17 cellular contexts compared by ENCODE assay signal in the genomic region with DNA sequence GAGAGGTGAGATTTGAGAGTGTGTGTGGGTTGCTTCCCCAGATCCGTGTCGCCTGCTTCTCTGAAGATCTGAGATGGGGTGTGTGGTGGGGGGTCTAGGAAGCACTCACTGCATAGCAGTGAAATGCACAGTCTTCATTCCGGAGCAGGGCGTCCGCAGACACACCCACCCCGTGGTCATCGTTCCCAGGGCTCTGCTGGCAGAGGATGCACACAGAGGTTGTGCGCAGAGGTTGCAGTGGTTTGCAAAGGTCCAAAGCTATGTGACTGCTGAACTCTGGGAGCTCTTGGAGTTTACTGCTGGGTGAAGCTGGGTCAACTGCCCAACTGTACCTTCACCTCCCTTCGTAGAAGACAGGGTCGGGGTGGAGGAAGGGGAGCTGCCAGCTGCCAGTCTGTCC.
DNase-seq lines count a peak whose midpoint lies in the region; ATAC-seq and TF ChIP-seq lines count a peak whose summit lies in the region.
"Had no signal": no experiment of that assay in that cellular context is flagged by ENCODE, and none has a peak within 500 bp of the region (broad histone marks: within the 10 kb centered on the region; RNA-seq: fewer than 3 reads in every experiment).

No MANE protein-coding gene starts in this region.

- no peak for ATAC-seq in Right ventricle myocardium inferior
- ATAC-seq in heart left ventricle: no peak
- no peak for ATAC-seq in PC-3

- no peak for TF ChIP-seq POLR2A in heart left ventricle (IDR thresholded peaks at IDR 0.05)

- H3K9me3 Mint-ChIP-seq in chondrocyte (ENCODE audit: low read depth): no peaks in the 10 kb centered on the region
- H3K9me3 Mint-ChIP-seq: CD4-positive, alpha-beta T cell had no signal

- no peak overlapping the region for H3K9ac ChIP-seq in PC-3 (ENCODE audit: low read length)
- H3K9ac ChIP-seq: GM23248 had no signal

- H3K4me2 ChIP-seq in PC-3 (ENCODE audit: low read length): no peak overlapping the region

- DNase-seq in Right ventricle myocardium inferior (ENCODE audit: missing footprints): peak; percentile 56
- no peak for DNase-seq in heart left ventricle
- DNase-seq in chondrocyte (ENCODE audit: low spot score): peak; percentile 71
- peak; percentile 49 for DNase-seq in posterior vena cava (ENCODE audit: low spot score)
- no peak for DNase-seq in NCI-H524 (lab: John Stamatoyannopoulos, UW)
- no peak for DNase-seq in PC-3
- no peak for DNase-seq in NCI-H748 treated with DMSO at 0.1 percent for 48 hours (lab: John Stamatoyannopoulos, UW)
- DNase-seq: C1 segment of cervical spinal cord; Calu3; CD4-positive, alpha-beta T cell; DMS 273 treated with DMSO at 0.1 percent for 48 hours; DMS79 treated with DMSO at 0.1 percent for 48 hours; EL; GM23248; H7; IMR-90 had no signal

- no peaks in the 10 kb centered on the region for H4K20me1 ChIP-seq in PC-3 (ENCODE audit: low read length)

- CTCF ChIA-PET in PC-3 (lab: Charles Lee): no interaction called here

- H3K36me3 Mint-ChIP-seq in chondrocyte (ENCODE audit: low read depth): peaks cover 3% of the 10 kb centered on the region

- POLR2A ChIA-PET in PC-3 (lab: Charles Lee; ENCODE audit: unreplicated experiment): no interaction called here

- no peaks in the 10 kb centered on the region for H3K9me3 ChIP-seq in heart left ventricle
- no peaks in the 10 kb centered on the region for H3K9me3 ChIP-seq in PC-3 (ENCODE audit: low read length)

- no peak overlapping the region for H2AFZ ChIP-seq in PC-3 (ENCODE audit: low read length)
- H2AFZ ChIP-seq: GM23248 had no signal

- no peaks in the 10 kb centered on the region for H3K4me1 ChIP-seq in heart left ventricle
- H3K4me1 ChIP-seq in PC-3 (ENCODE audit: insufficient read depth, low read length): no peaks in the 10 kb centered on the region

- H3K27me3 Mint-ChIP-seq in chondrocyte (ENCODE audit: low read depth): peaks cover 1% of the 10 kb centered on the region
- H3K27me3 Mint-ChIP-seq: CD4-positive, alpha-beta T cell had no signal

- TF ChIP-seq CTCF in heart left ventricle (IDR thresholded peaks at IDR 0.05) (no peak), chondrocyte (IDR thresholded peaks at IDR 0.05) (no peak), PC-3 (conservative IDR thresholded peaks at IDR 0.05; ENCODE audit: low read depth, low read length) (no peak)

- WGBS in heart left ventricle, 4 donors: 88 to 96% (median 89%) methylated on average over 10 of the region's 10 CpGs

- no peaks in the 10 kb centered on the region for H3F3A ChIP-seq in PC-3 (ENCODE audit: low read length, unreplicated experiment)

- no peak overlapping the region for H3K27ac ChIP-seq in heart left ventricle
- no peak overlapping the region for H3K27ac ChIP-seq in PC-3 (ENCODE audit: low read length)
- H3K27ac ChIP-seq: 22Rv1, GM23248 had no signal

- no peak overlapping the region for H3K27ac Mint-ChIP-seq in chondrocyte (ENCODE audit: unreplicated experiment)
- H3K27ac Mint-ChIP-seq: CD4-positive, alpha-beta T cell had no signal

- H3K4me1 Mint-ChIP-seq in chondrocyte (ENCODE audit: low read depth): no peaks in the 10 kb centered on the region

- no TSS peak for BruUV-seq in PC-3 (replicated peaks; lab: Mats Ljungman, UMichigan)

- H3K79me2 ChIP-seq in PC-3 (ENCODE audit: low read length): no peaks in the 10 kb centered on the region

- H3K4me3 ChIP-seq in heart left ventricle: no peak overlapping the region
- no peak overlapping the region for H3K4me3 ChIP-seq in PC-3 (ENCODE audit: low read length)
- H3K4me3 ChIP-seq: GM23248 had no signal

- no peaks in the 10 kb centered on the region for H3K36me3 ChIP-seq in heart left ventricle
- H3K36me3 ChIP-seq in PC-3 (ENCODE audit: low read depth, low read length): no peaks in the 10 kb centered on the region

- intact Hi-C loops in Right ventricle myocardium inferior (cut with DNase I) (no loop called here), heart left ventricle (cut with DNase I) (no loop called here), posterior vena cava (cut with DNase I) (no loop called here), PC-3 (cut with micrococcal nuclease) (no loop called here)

- H3K9me2 ChIP-seq in PC-3 (replicated peaks; ENCODE audit: low read length): no peaks in the 10 kb centered on the region

- H3K4me3 Mint-ChIP-seq in chondrocyte (ENCODE audit: unreplicated experiment): no peak overlapping the region
- H3K4me3 Mint-ChIP-seq: CD4-positive, alpha-beta T cell had no signal

- H3K27me3 ChIP-seq in heart left ventricle (no peaks in the 10 kb centered on the region), PC-3 (ENCODE audit: low read length) (no peaks in the 10 kb centered on the region)

Comparison
In these comparisons a context has a peak if more than half of its experiments do, and no peak if none do; other contexts are left out.
1. DNase-seq: peak in Right ventricle myocardium inferior (single experiment), chondrocyte (single experiment) and posterior vena cava (single experiment); none in heart left ventricle (0 of 5), NCI-H524 (0 of 2), PC-3 (single experiment) and NCI-H748 treated with DMSO at 0.1 percent for 48 hours (single experiment).